Comparison of ENCODE assay signal across 24 cellular contexts in the genomic region with DNA sequence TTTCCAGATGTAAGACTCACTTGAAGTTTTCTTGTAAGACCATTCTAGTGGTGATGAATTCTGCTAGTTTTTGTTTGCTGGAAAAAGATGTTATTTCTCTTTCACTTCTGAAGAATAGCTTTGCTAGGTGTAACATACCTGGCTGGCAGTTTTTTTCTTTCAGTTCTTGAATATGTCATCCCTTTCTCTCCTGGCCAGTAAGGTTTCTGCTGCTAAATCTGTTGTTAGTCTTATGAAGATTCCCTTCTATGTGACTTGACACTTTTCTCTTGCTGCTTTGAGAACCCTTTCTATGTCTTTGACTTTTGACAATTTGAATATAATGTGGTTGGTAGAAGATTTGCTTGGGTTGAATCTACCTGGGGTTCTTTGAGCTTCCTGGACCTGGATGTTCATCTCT.
"Had no signal": no experiment of that assay in that cellular context is flagged by ENCODE, and none has a peak within 500 bp of the region (broad histone marks: within the 10 kb centered on the region; RNA-seq: fewer than 3 reads in every experiment).

No MANE protein-coding gene starts in this region.

- H3K4me1 ChIP-seq: colonic mucosa, esophagus muscularis mucosa, esophagus squamous epithelium, foreskin keratinocyte, gastrocnemius medialis, gastroesophageal sphincter, heart left ventricle, heart right ventricle had no signal

- H3K27ac ChIP-seq: colonic mucosa, coronary artery, dorsolateral prefrontal cortex, epithelial cell of prostate, esophagus muscularis mucosa, esophagus squamous epithelium, foreskin keratinocyte, gastrocnemius medialis, gastroesophageal sphincter, heart left ventricle, heart right ventricle had no signal

- H3K9me3 ChIP-seq: colonic mucosa, gastrocnemius medialis had no signal

- H3K4me3 ChIP-seq: colonic mucosa, coronary artery, dorsolateral prefrontal cortex, esophagus muscularis mucosa, esophagus squamous epithelium, gastrocnemius medialis, gastroesophageal sphincter, heart left ventricle, heart right ventricle had no signal

- H3K27me3 ChIP-seq: colonic mucosa, dorsolateral prefrontal cortex, esophagus muscularis mucosa, esophagus squamous epithelium, foreskin keratinocyte, gastrocnemius medialis, gastroesophageal sphincter, heart left ventricle, heart right ventricle had no signal

- H3K36me3 ChIP-seq: colonic mucosa, esophagus muscularis mucosa, esophagus squamous epithelium, gastrocnemius medialis, gastroesophageal sphincter, heart left ventricle, heart right ventricle had no signal

- ATAC-seq: effector memory CD8-positive, alpha-beta T cell; esophagus mucosa; foreskin keratinocyte; gastrocnemius medialis; gastroesophageal sphincter; heart left ventricle; heart right ventricle had no signal

- DNase-seq: colonic mucosa; cortex of kidney; dermis blood vessel endothelial cell; dorsolateral prefrontal cortex; effector CD4-positive, alpha-beta T cell; effector CD8-positive, alpha-beta T cell; effector memory CD4-positive, alpha-beta T cell; effector memory CD8-positive, alpha-beta T cell; endodermal cell; erythroblast; esophagus squamous epithelium; foreskin fibroblast; foreskin keratinocyte; foreskin melanocyte; gastrocnemius medialis; glutamatergic neuron; head of caudate nucleus; heart left ventricle; heart right ventricle had no signal
